16 cellular contexts compared by ENCODE assay signal in genomic region chr10:1159131-1160061, GRCh38.
DNase-seq lines count a peak whose midpoint lies in the region; ATAC-seq and TF ChIP-seq lines count a peak whose summit lies in the region.
"Had no signal": no experiment of that assay in that cellular context is flagged by ENCODE, and none has a peak within 500 bp of the region (broad histone marks: within the 10 kb centered on the region; RNA-seq: fewer than 3 reads in every experiment).

No MANE protein-coding gene starts in this region.

- no peaks in the 10 kb centered on the region for H3F3A ChIP-seq in neural progenitor cell (ENCODE audit: low read depth)

- H3K36me3 Mint-ChIP-seq in chondrocyte (ENCODE audit: low read depth) (no peaks in the 10 kb centered on the region), neural progenitor cell (no peaks in the 10 kb centered on the region), H9 (ENCODE audit: insufficient read depth in 1 of 3, low read depth in 3 of 3) (no peaks in the 10 kb centered on the region)
- H3K36me3 Mint-ChIP-seq: CD4-positive, CD25-positive, alpha-beta regulatory T cell; stimulated activated naive B cell treated with anti-CD40 and anti-IgM and Interleukin-4, amounts not matched to agents 10 μg/mL and 1 μg/mL and 100 μg/mL, for 72 hours had no signal

- no peaks in the 10 kb centered on the region for H3K23me2 ChIP-seq in H9 (ENCODE audit: insufficient read length, low read depth, low read length, poor library complexity, severe bottlenecking)

- no peaks in the 10 kb centered on the region for H3K79me1 ChIP-seq in H9 (ENCODE audit: insufficient read depth, low read depth, low read length, poor library complexity, severe bottlenecking)

- H3K4me2 ChIP-seq in neural progenitor cell (no peak overlapping the region), H9 (ENCODE audit: insufficient read depth, insufficient read length, low read length) (no peak overlapping the region)

- H3K27ac ChIP-seq in right atrium auricular region (no peak overlapping the region), left ventricle myocardium inferior (replicated peaks) (no peak overlapping the region), neural progenitor cell (no peak overlapping the region), H9 (ENCODE audit: insufficient read length, low read depth, low read length) (no peak overlapping the region)
- H3K27ac ChIP-seq: parathyroid adenoma had no signal

- no peak for ATAC-seq in GM21529 (IDR thresholded peaks at IDR 0.05; ENCODE audit: unreplicated experiment)
- ATAC-seq in HG03196 (IDR thresholded peaks at IDR 0.05; ENCODE audit: unreplicated experiment): no peak
- ATAC-seq: left colon; stimulated activated naive B cell treated with anti-CD40 and anti-IgM and Interleukin-4, amounts not matched to agents 10 μg/mL and 1 μg/mL and 100 μg/mL, for 72 hours had no signal

- H4K8ac ChIP-seq in H9 (replicated peaks; ENCODE audit: insufficient read length, low read depth, low read length): no peak overlapping the region

- H3K9ac ChIP-seq in neural progenitor cell: no peak overlapping the region
- H3K9ac ChIP-seq in H9 (ENCODE audit: extremely low read depth, insufficient read length, low read length): no peak overlapping the region
- H3K9ac ChIP-seq: parathyroid adenoma had no signal

- H3K27me3 ChIP-seq in right atrium auricular region (no peaks in the 10 kb centered on the region), left ventricle myocardium inferior (ENCODE audit: low read depth) (peaks cover 52% of the 10 kb centered on the region), neural progenitor cell (no peaks in the 10 kb centered on the region), H9 (ENCODE audit: insufficient read depth, low read length) (no peaks in the 10 kb centered on the region)

- no peak overlapping the region for H3K4me3 Mint-ChIP-seq in chondrocyte (ENCODE audit: unreplicated experiment)
- H3K4me3 Mint-ChIP-seq in neural progenitor cell: no peak overlapping the region
- H3K4me3 Mint-ChIP-seq in H9: no peak overlapping the region
- H3K4me3 Mint-ChIP-seq: stimulated activated naive B cell treated with anti-CD40 and anti-IgM and Interleukin-4, amounts not matched to agents 10 μg/mL and 1 μg/mL and 100 μg/mL, for 72 hours had no signal

- no peak overlapping the region for H4K5ac ChIP-seq in H9 (ENCODE audit: insufficient read length, low read depth, low read length)

- H3K4me3 ChIP-seq in right atrium auricular region (no peak overlapping the region), left ventricle myocardium inferior (no peak overlapping the region), neural progenitor cell (no peak overlapping the region)

- no peak overlapping the region for H2AFZ ChIP-seq in neural progenitor cell (replicated peaks)
- H2AFZ ChIP-seq in H9 (ENCODE audit: low read length): no peak overlapping the region
- H2AFZ ChIP-seq: parathyroid adenoma had no signal

- H3K23ac ChIP-seq in H9 (ENCODE audit: insufficient read length, low read depth, low read length): no peak overlapping the region

- H3T11ph ChIP-seq in H9 (ENCODE audit: low read length): no peak overlapping the region

- H3K4me1 Mint-ChIP-seq in chondrocyte (ENCODE audit: low read depth) (no peaks in the 10 kb centered on the region), neural progenitor cell (peaks cover 28% of the 10 kb centered on the region), H9 (no peaks in the 10 kb centered on the region)
- H3K4me1 Mint-ChIP-seq: CD4-positive, CD25-positive, alpha-beta regulatory T cell; stimulated activated naive B cell treated with anti-CD40 and anti-IgM and Interleukin-4, amounts not matched to agents 10 μg/mL and 1 μg/mL and 100 μg/mL, for 72 hours had no signal

- no peak overlapping the region for H2BK15ac ChIP-seq in H9 (ENCODE audit: low read depth, low read length)

- no peak overlapping the region for H2BK20ac ChIP-seq in H9 (ENCODE audit: low read depth, low read length, poor library complexity, severe bottlenecking)

- no peaks in the 10 kb centered on the region for H4K20me1 ChIP-seq in neural progenitor cell (ENCODE audit: low read depth)
- H4K20me1 ChIP-seq in H9 (ENCODE audit: control insufficient read depth, insufficient read depth, insufficient read length): no peaks in the 10 kb centered on the region

- H3K9me3 Mint-ChIP-seq in chondrocyte (ENCODE audit: low read depth): no peaks in the 10 kb centered on the region
- no peaks in the 10 kb centered on the region for H3K9me3 Mint-ChIP-seq in neural progenitor cell
- no peaks in the 10 kb centered on the region for H3K9me3 Mint-ChIP-seq in H9
- H3K9me3 Mint-ChIP-seq: CD4-positive, CD25-positive, alpha-beta regulatory T cell had no signal

- peak; percentile 36 for DNase-seq in right atrium auricular region (ENCODE audit: low spot score)
- DNase-seq in left ventricle myocardium inferior: no peak
- DNase-seq in chondrocyte (ENCODE audit: low spot score): peak; percentile 88
- DNase-seq in neural progenitor cell (ENCODE audit: low spot score): no peak
- DNase-seq in T1000 (lab: John Stamatoyannopoulos, UW): no peak
- DNase-seq in H9: no peak
- DNase-seq: CD4-positive, CD25-positive, alpha-beta regulatory T cell; central memory CD4-positive, alpha-beta T cell; foreskin fibroblast; left colon; NCI-H1436 treated with DMSO at 0.1 percent for 48 hours; SHP77 treated with DMSO at 0.1 percent for 48 hours; stimulated activated naive B cell treated with anti-CD40 and anti-IgM and Interleukin-4, amounts not matched to agents 10 μg/mL and 1 μg/mL and 100 μg/mL, for 72 hours had no signal

- no peak overlapping the region for H4K91ac ChIP-seq in H9 (ENCODE audit: insufficient read length, low read depth, low read length)

- no peaks in the 10 kb centered on the region for H3K4me1 ChIP-seq in right atrium auricular region
- H3K4me1 ChIP-seq in left ventricle myocardium inferior: no peaks in the 10 kb centered on the region
- H3K4me1 ChIP-seq in neural progenitor cell: peaks cover 6% of the 10 kb centered on the region
- no peaks in the 10 kb centered on the region for H3K4me1 ChIP-seq in H9 (ENCODE audit: insufficient read depth, low read length)
- H3K4me1 ChIP-seq: parathyroid adenoma had no signal

- H3K27ac Mint-ChIP-seq in chondrocyte (ENCODE audit: unreplicated experiment) (no peak overlapping the region), neural progenitor cell (peak overlapping the region; percentile 34), H9 (no peak overlapping the region)
- H3K27ac Mint-ChIP-seq: CD4-positive, CD25-positive, alpha-beta regulatory T cell; stimulated activated naive B cell treated with anti-CD40 and anti-IgM and Interleukin-4, amounts not matched to agents 10 μg/mL and 1 μg/mL and 100 μg/mL, for 72 hours had no signal

- H3K9me3 ChIP-seq in right atrium auricular region (no peaks in the 10 kb centered on the region), left ventricle myocardium inferior (replicated peaks) (no peaks in the 10 kb centered on the region), neural progenitor cell (ENCODE audit: low read depth) (no peaks in the 10 kb centered on the region), H9 (ENCODE audit: control insufficient read depth, low read depth, low read length) (no peaks in the 10 kb centered on the region)

- TF ChIP-seq CTCF in right atrium auricular region (IDR thresholded peaks at IDR 0.05): no peak
- no peak for TF ChIP-seq CTCF in left ventricle myocardium inferior (IDR thresholded peaks at IDR 0.05; ENCODE audit: borderline replicate concordance)
- no peak for TF ChIP-seq CTCF in chondrocyte (IDR thresholded peaks at IDR 0.05)
- no peak for TF ChIP-seq CTCF in neural progenitor cell (IDR thresholded peaks at IDR 0.05)
- TF ChIP-seq CTCF in H9 (conservative IDR thresholded peaks at IDR 0.05): no peak

- H3K4ac ChIP-seq in H9 (ENCODE audit: low read depth, low read length): no peak overlapping the region

- no CpG with 5 or more reads among the region's 59 CpGs for WGBS in H9 (ENCODE audit: extremely low coverage, insufficient read length, low lambda C conversion rate)

- H2BK12ac ChIP-seq in H9 (ENCODE audit: insufficient read length, low read depth, low read length): no peak overlapping the region

- intact Hi-C loops in left ventricle myocardium inferior (cut with micrococcal nuclease): no loop called here

- no peaks in the 10 kb centered on the region for H3K79me2 ChIP-seq in neural progenitor cell (ENCODE audit: low read depth)
- no peaks in the 10 kb centered on the region for H3K79me2 ChIP-seq in H9 (ENCODE audit: insufficient read depth, low read length)
- H3K79me2 ChIP-seq: parathyroid adenoma had no signal

- no peak overlapping the region for H3K56ac ChIP-seq in H9 (ENCODE audit: insufficient read length, low read depth, low read length)

- H2AK5ac ChIP-seq in H9 (ENCODE audit: insufficient read length, low read length): no peak overlapping the region

- no peak overlapping the region for H3K14ac ChIP-seq in H9 (ENCODE audit: insufficient read depth, low read length)

- H2BK120ac ChIP-seq in H9 (ENCODE audit: low read depth, low read length, poor library complexity, severe bottlenecking): no peak overlapping the region

- H3K36me3 ChIP-seq in right atrium auricular region: no peaks in the 10 kb centered on the region
- no peaks in the 10 kb centered on the region for H3K36me3 ChIP-seq in left ventricle myocardium inferior
- H3K36me3 ChIP-seq in neural progenitor cell: no peaks in the 10 kb centered on the region

- peaks cover 41% of the 10 kb centered on the region for H3K27me3 Mint-ChIP-seq in chondrocyte (ENCODE audit: low read depth)
- peaks cover 4% of the 10 kb centered on the region for H3K27me3 Mint-ChIP-seq in neural progenitor cell (ENCODE audit: insufficient read depth, low read depth)
- H3K27me3 Mint-ChIP-seq in H9 (ENCODE audit: low read depth): peaks cover 10% of the 10 kb centered on the region
- H3K27me3 Mint-ChIP-seq: CD4-positive, CD25-positive, alpha-beta regulatory T cell had no signal

- no peak overlapping the region for H3K18ac ChIP-seq in H9 (ENCODE audit: insufficient read length, low read depth, low read length)

- no peak overlapping the region for H2BK5ac ChIP-seq in H9 (ENCODE audit: insufficient read length, low read length)

Comparison
In these comparisons a context has a peak if more than half of its experiments do, and no peak if none do; other contexts are left out.
1. DNase-seq: peak in right atrium auricular region (single experiment) and chondrocyte (single experiment); none in left ventricle myocardium inferior (single experiment), neural progenitor cell (single experiment), T1000 (single experiment) and H9 (single experiment).